ENCODE assay signal across 26 cellular contexts in the genomic region with DNA sequence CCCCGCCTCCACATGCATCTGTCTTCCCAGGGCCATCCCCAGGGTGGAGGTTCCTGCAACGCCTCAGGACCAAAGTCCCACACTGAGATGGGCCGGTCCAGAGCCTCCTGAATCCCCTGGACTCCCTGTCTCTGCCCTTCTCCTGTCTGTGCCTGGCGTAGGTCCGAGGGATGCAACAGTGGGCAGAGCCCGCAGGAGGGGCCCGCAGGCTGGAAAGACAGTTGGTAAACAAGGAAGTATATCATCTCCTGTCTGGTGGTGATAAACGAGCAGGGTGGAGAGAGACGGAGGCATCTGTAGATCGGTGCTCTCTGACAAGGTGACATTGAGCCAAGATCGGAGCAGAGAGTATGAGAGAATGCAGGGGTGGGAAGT.
A peak's percentile ranks its signal among the peaks of the same experiment; 100 is the strongest.
DNase-seq lines count a peak whose midpoint lies in the region; ATAC-seq and TF ChIP-seq lines count a peak whose summit lies in the region.
"Had no signal": no experiment of that assay in that cellular context is flagged by ENCODE, and none has a peak within 500 bp of the region (broad histone marks: within the 10 kb centered on the region; RNA-seq: fewer than 3 reads in every experiment).

No MANE protein-coding gene starts in this region.

- H3K18ac ChIP-seq in neuronal stem cell (ENCODE audit: low read length) = no peak overlapping the region

- no peak for ATAC-seq in GM19035 (IDR thresholded peaks at IDR 0.05; ENCODE audit: unreplicated experiment)
- ATAC-seq: activated CD8-positive, alpha-beta T cell treated with anti-CD3 and anti-CD28 coated beads for 36 hours; foreskin keratinocyte; naive thymus-derived CD8-positive, alpha-beta T cell had no signal

- no peak overlapping the region for H3K4me3 Mint-ChIP-seq in chondrocyte (ENCODE audit: unreplicated experiment)
- H3K4me3 Mint-ChIP-seq: activated CD8-positive, alpha-beta T cell treated with anti-CD3 and anti-CD28 coated beads for 36 hours; activated naive CD8-positive, alpha-beta T cell treated with anti-CD3 and anti-CD28 coated beads for 36 hours; naive thymus-derived CD8-positive, alpha-beta T cell had no signal

- H3K9ac ChIP-seq in neuronal stem cell (ENCODE audit: low read depth, low read length, poor library complexity) (no peak overlapping the region), colonic mucosa (ENCODE audit: low read depth in 2 of 2, low read length in 2 of 2) (no peak overlapping the region)

- H2BK5ac ChIP-seq in neuronal stem cell (ENCODE audit: low read length) = no peak overlapping the region

- no peak overlapping the region for H4K8ac ChIP-seq in neuronal stem cell (ENCODE audit: low read depth, low read length)

- WGBS in neuronal stem cell (ENCODE audit: extremely low coverage in 2 of 2, insufficient read length in 2 of 2, insufficient replicate concordance in 1 of 2), 2 donors = no CpG with 5 or more reads among the region's 11 CpGs

- no peak overlapping the region for H2BK120ac ChIP-seq in neuronal stem cell (ENCODE audit: low read depth, low read length)

- no peak overlapping the region for H3K4me2 ChIP-seq in neuronal stem cell (ENCODE audit: insufficient read depth, low read length, poor library complexity, severe bottlenecking)

- no peak overlapping the region for H2AFZ ChIP-seq in neuronal stem cell (ENCODE audit: low read length)

- no peaks in the 10 kb centered on the region for H3K36me3 Mint-ChIP-seq in chondrocyte (ENCODE audit: low read depth)
- H3K36me3 Mint-ChIP-seq: activated naive CD8-positive, alpha-beta T cell treated with anti-CD3 and anti-CD28 coated beads for 36 hours; naive thymus-derived CD8-positive, alpha-beta T cell had no signal

- peak overlapping the region; percentile 17 for H2AK5ac ChIP-seq in neuronal stem cell (ENCODE audit: low read depth, low read length)

- H3K9me3 Mint-ChIP-seq in chondrocyte (ENCODE audit: low read depth) = no peaks in the 10 kb centered on the region
- H3K9me3 Mint-ChIP-seq: activated CD8-positive, alpha-beta T cell treated with anti-CD3 and anti-CD28 coated beads for 36 hours; activated naive CD8-positive, alpha-beta T cell treated with anti-CD3 and anti-CD28 coated beads for 36 hours; naive thymus-derived CD8-positive, alpha-beta T cell had no signal

- peaks cover 10% of the 10 kb centered on the region for H3K27me3 Mint-ChIP-seq in chondrocyte (ENCODE audit: low read depth)
- H3K27me3 Mint-ChIP-seq: activated CD8-positive, alpha-beta T cell treated with anti-CD3 and anti-CD28 coated beads for 36 hours had no signal

- no peak overlapping the region for H3K4me3 ChIP-seq in neuronal stem cell (ENCODE audit: low read length in 2 of 2)
- H3K4me3 ChIP-seq in colonic mucosa = no peak overlapping the region
- H3K4me3 ChIP-seq: esophagus squamous epithelium, heart left ventricle, lung, SJSA1 had no signal

- no peak overlapping the region for H3K27ac ChIP-seq in neuronal stem cell (replicated peaks; ENCODE audit: low read length)
- H3K27ac ChIP-seq in colonic mucosa = no peak overlapping the region
- H3K27ac ChIP-seq: esophagus squamous epithelium, foreskin keratinocyte, heart left ventricle, SJSA1 had no signal

- H3K79me1 ChIP-seq in neuronal stem cell (ENCODE audit: low read depth, low read length) = no peaks in the 10 kb centered on the region

- H3K23ac ChIP-seq in neuronal stem cell (ENCODE audit: low read depth, low read length, poor library complexity) = no peak overlapping the region

- intact Hi-C loops in colonic mucosa (cut with DNase I) = no loop called here

- DNase-seq in CMK (ENCODE audit: low read depth) (peak; percentile 3), Kasumi-1 (lab: John Stamatoyannopoulos, UW) (peak; percentile 28 to 50), chondrocyte (ENCODE audit: low spot score) (no peak), neuronal stem cell (ENCODE audit: low spot score) (no peak), UCSD-AML1 (lab: John Stamatoyannopoulos, UW; ENCODE audit: unreplicated experiment) (no peak), dedifferentiated amniotic fluid mesenchymal stem cell (ENCODE audit: extremely low spot score) (no peak), colonic mucosa (no peak)
- DNase-seq: activated CD8-positive, alpha-beta T cell treated with anti-CD3 and anti-CD28 coated beads for 36 hours; activated naive CD8-positive, alpha-beta T cell treated with anti-CD3 and anti-CD28 coated beads for 36 hours; C1 segment of cervical spinal cord; COR-L47; esophagus squamous epithelium; foreskin keratinocyte; heart left ventricle; NCI-H1105; NCI-H187; NCI-H2171; NCI-H82; stimulated activated CD4-positive, alpha-beta T cell treated with anti-CD3 and anti-CD28 coated beads, Interleukin-15, amount 100 ng/mL, for 24 hours; stimulated activated CD4-positive, alpha-beta T cell treated with anti-CD3 and anti-CD28 coated beads, Interleukin-4, amount 100 ng/mL, for 4 hours; T-helper 1 cell; trophoblast cell had no signal

- no peak overlapping the region for H3K4ac ChIP-seq in neuronal stem cell (ENCODE audit: low read length)

- no peaks in the 10 kb centered on the region for H3K9me3 ChIP-seq in neuronal stem cell (replicated peaks in 1 of 2; ENCODE audit: control insufficient read depth in 2 of 2, insufficient read depth in 1 of 2, low read depth in 1 of 2, low read length in 2 of 2)
- no peaks in the 10 kb centered on the region for H3K9me3 ChIP-seq in colonic mucosa
- H3K9me3 ChIP-seq: esophagus squamous epithelium, heart left ventricle, SJSA1 had no signal

- H3K36me3 ChIP-seq in neuronal stem cell (replicated peaks in 1 of 2; ENCODE audit: control insufficient read depth in 2 of 2, insufficient read depth in 2 of 2, low read length in 2 of 2) = no peaks in the 10 kb centered on the region
- H3K36me3 ChIP-seq in colonic mucosa = no peaks in the 10 kb centered on the region
- H3K36me3 ChIP-seq: esophagus squamous epithelium, heart left ventricle, SJSA1 had no signal

- TF ChIP-seq CTCF in chondrocyte (IDR thresholded peaks at IDR 0.05) = no peak
- TF ChIP-seq CTCF in colonic mucosa (IDR thresholded peaks at IDR 0.05) = no peak

- no peak overlapping the region for H2BK12ac ChIP-seq in neuronal stem cell (ENCODE audit: low read length)

- no peak overlapping the region for H3K14ac ChIP-seq in neuronal stem cell (ENCODE audit: low read length)

- H3K4me1 Mint-ChIP-seq in chondrocyte (ENCODE audit: low read depth) = no peaks in the 10 kb centered on the region
- H3K4me1 Mint-ChIP-seq: activated naive CD8-positive, alpha-beta T cell treated with anti-CD3 and anti-CD28 coated beads for 36 hours; naive thymus-derived CD8-positive, alpha-beta T cell had no signal

- peaks cover 0 to 5% (median 0%) of the 10 kb centered on the region in 3 experiments for H3K27me3 ChIP-seq in neuronal stem cell (ENCODE audit: control insufficient read depth in 3 of 3, insufficient read depth in 3 of 3, low read depth in 1 of 3, low read length in 3 of 3)
- no peaks in the 10 kb centered on the region for H3K27me3 ChIP-seq in colonic mucosa
- H3K27me3 ChIP-seq: foreskin keratinocyte, heart left ventricle had no signal

- no peak overlapping the region for H2BK15ac ChIP-seq in neuronal stem cell (ENCODE audit: low read length)

- peak overlapping the region; percentile 32 for H3K27ac Mint-ChIP-seq in chondrocyte (ENCODE audit: unreplicated experiment)
- H3K27ac Mint-ChIP-seq: activated CD8-positive, alpha-beta T cell treated with anti-CD3 and anti-CD28 coated beads for 36 hours; activated naive CD8-positive, alpha-beta T cell treated with anti-CD3 and anti-CD28 coated beads for 36 hours; naive thymus-derived CD8-positive, alpha-beta T cell had no signal

- H4K91ac ChIP-seq in neuronal stem cell (ENCODE audit: low read depth, low read length, poor library complexity) = no peak overlapping the region

- H3K4me1 ChIP-seq in neuronal stem cell (ENCODE audit: control insufficient read depth in 2 of 2, insufficient read depth in 1 of 2, low read depth in 1 of 2, low read length in 2 of 2) = no peaks in the 10 kb centered on the region
- H3K4me1 ChIP-seq in colonic mucosa = no peaks in the 10 kb centered on the region
- H3K4me1 ChIP-seq: esophagus squamous epithelium, foreskin keratinocyte, heart left ventricle, SJSA1 had no signal

Comparison
In these comparisons a context has a peak if more than half of its experiments do, and no peak if none do; other contexts are left out.
1. DNase-seq: peak in CMK (single experiment) and Kasumi-1 (2 of 2); none in chondrocyte (single experiment), neuronal stem cell (single experiment), UCSD-AML1 (single experiment), dedifferentiated amniotic fluid mesenchymal stem cell (single experiment) and colonic mucosa (single experiment).